Comparison of ENCODE assay signal across 1 cellular context in genomic region chr4:37998225-37998624, GRCh38.
TF ChIP-seq lines count a peak whose summit lies in the region.

No MANE protein-coding gene starts in this region.

TF ChIP-seq in H1, 55 proteins besides CTCF, POLR2A, EP300 and RAD21 (continued from another document):
- TF ChIP-seq CHD7 (IDR thresholded peaks at IDR 0.05; ENCODE audit: insufficient replicate concordance, low read length), result no peak
- no peak for TF ChIP-seq TBP (IDR thresholded peaks at IDR 0.05; ENCODE audit: low read depth, low read length)
- TF ChIP-seq YY1 (IDR thresholded peaks at IDR 0.05; ENCODE audit: low read depth, low read length), result no peak
- no peak for TF ChIP-seq SIX5 (IDR thresholded peaks at IDR 0.05; ENCODE audit: low read depth, low read length)
- no peak for TF ChIP-seq BCL11A (IDR thresholded peaks at IDR 0.05; ENCODE audit: low read depth in 2 of 2, low read length in 2 of 2)
- TF ChIP-seq SAP30 (IDR thresholded peaks at IDR 0.05; ENCODE audit: insufficient read depth, insufficient replicate concordance, low read length), result no peak
- TF ChIP-seq SRF (IDR thresholded peaks at IDR 0.05; ENCODE audit: low read depth, low read length), result no peak
- no peak for TF ChIP-seq RXRA (IDR thresholded peaks at IDR 0.05; ENCODE audit: insufficient read depth, low read depth, low read length)
- no peak for TF ChIP-seq CEBPB (IDR thresholded peaks at IDR 0.05; ENCODE audit: low read depth, low read length)
- TF ChIP-seq SIRT6 (IDR thresholded peaks at IDR 0.05; ENCODE audit: low read length), result no peak
- no peak for TF ChIP-seq BACH1 (IDR thresholded peaks at IDR 0.05; ENCODE audit: low read length)
- no peak for TF ChIP-seq ATF2 (IDR thresholded peaks at IDR 0.05; ENCODE audit: low read length)
- no peak for TF ChIP-seq MAX (IDR thresholded peaks at IDR 0.05)
- TF ChIP-seq SP4 (IDR thresholded peaks at IDR 0.05; ENCODE audit: low read length), result no peak
- TF ChIP-seq KDM4A (IDR thresholded peaks at IDR 0.05; ENCODE audit: low read depth, low read length, severe bottlenecking), result no peak
- no peak for TF ChIP-seq POLR2AphosphoS5 (IDR thresholded peaks at IDR 0.05; ENCODE audit: low read depth, low read length)
- no peak for TF ChIP-seq CBX5 (IDR thresholded peaks at IDR 0.05; ENCODE audit: low read depth, low read length)
